In the genomic region with DNA sequence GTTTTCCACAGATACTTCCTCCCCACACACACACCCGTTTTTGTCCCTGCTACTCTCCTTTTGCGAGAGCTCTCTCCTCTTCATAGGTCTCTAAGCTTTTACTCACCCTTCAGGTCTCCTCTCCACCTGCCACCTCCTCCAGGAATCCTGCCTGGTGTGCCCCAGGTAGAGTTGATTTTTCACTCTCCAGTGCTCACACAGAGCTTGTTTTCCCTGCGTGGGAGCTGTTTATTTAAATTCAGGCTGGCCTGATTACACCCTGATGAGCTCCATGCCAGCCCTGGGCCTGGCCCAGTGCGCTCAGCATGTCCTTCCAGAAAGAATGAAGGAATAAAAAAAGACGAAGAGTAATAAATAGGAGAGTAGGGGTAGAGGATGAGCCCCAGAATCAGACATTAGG, we compare ENCODE assay signal across 18 cellular contexts. TPM values are rescaled to one million over a fixed set of nuclear protein-coding genes. Genes with fewer than 3 reads are reported as not detected.
DNase-seq lines count a peak whose midpoint lies in the region; ATAC-seq and TF ChIP-seq lines count a peak whose summit lies in the region.
"Had no signal": no experiment of that assay in that cellular context is flagged by ENCODE, and none has a peak within 500 bp of the region (broad histone marks: within the 10 kb centered on the region; RNA-seq: fewer than 3 reads in every experiment).

No MANE protein-coding gene starts in this region.

- peaks cover 12% of the 10 kb centered on the region for H3K27me3 Mint-ChIP-seq in T-helper 17 cell

- ATAC-seq in T-helper 17 cell (no peak), HG03025 (IDR thresholded peaks at IDR 0.05; ENCODE audit: low FRiP score, unreplicated experiment) (no peak)
- ATAC-seq: naive thymus-derived CD8-positive, alpha-beta T cell; stimulated activated naive CD8-positive, alpha-beta T cell treated with anti-CD3 and anti-CD28 coated beads, Interleukin-15, Interleukin-2, amounts not matched to agents 100 U/mL and 50 U/mL, for 24 hours had no signal

- H3K4me1 ChIP-seq in esophagus (ENCODE audit: control insufficient read depth in 2 of 2, insufficient read depth in 2 of 2, low read length in 1 of 2) = peaks cover 7 to 13% of the 10 kb centered on the region in 2 donors
- peaks cover 17% of the 10 kb centered on the region for H3K4me1 ChIP-seq in osteoblast (ENCODE audit: insufficient read depth, low read length)

- H3K4me3 ChIP-seq in esophagus (ENCODE audit: low read depth in 1 of 2, low read length in 2 of 2) (no peak overlapping the region), osteoblast (ENCODE audit: insufficient read depth, low read length) (peak overlapping the region; percentile 14)
- H3K4me3 ChIP-seq: sigmoid colon had no signal

- in situ Hi-C loops in GM13977 (cut with MboI; ENCODE audit: low pct_unique_long_range_greater_than_20kb, low sequenced_read_pairs, unreplicated experiment) = no loop called here

- no peaks in the 10 kb centered on the region for H4K20me1 ChIP-seq in osteoblast (ENCODE audit: insufficient read depth, low read length)

- H3K4me1 Mint-ChIP-seq in T-helper 17 cell = peaks cover 17% of the 10 kb centered on the region

- H3K27ac ChIP-seq in C4-2B (peak overlapping the region; percentile 66), esophagus (ENCODE audit: low read depth in 2 of 2, low read length in 1 of 2) (peak overlapping the region; percentile 84 to 92), osteoblast (ENCODE audit: low read depth, low read length) (peak overlapping the region; percentile 79), substantia nigra (ENCODE audit: low read depth, low read length, poor library complexity, severe bottlenecking) (no peak overlapping the region)

- DNase-seq in T-helper 17 cell = no peak
- peak; percentile 78 for DNase-seq in osteoblast (ENCODE audit: insufficient read length, low spot score, missing footprints)
- no peak for DNase-seq in MV-4-11 (lab: John Stamatoyannopoulos, UW)
- no peak for DNase-seq in GM13977 (ENCODE audit: low spot score)
- no peak for DNase-seq in substantia nigra (lab: John Stamatoyannopoulos, UW)
- DNase-seq: activated CD4-positive, CD25-positive, alpha-beta regulatory T cell; head of caudate nucleus; left cardiac atrium; naive thymus-derived CD8-positive, alpha-beta T cell; NCI-H1105; sigmoid colon; stimulated activated naive CD8-positive, alpha-beta T cell treated with anti-CD3 and anti-CD28 coated beads, Interleukin-15, Interleukin-2, amounts not matched to agents 100 U/mL and 50 U/mL, for 24 hours had no signal

- TF ChIP-seq CTCF in C4-2B (conservative IDR thresholded peaks at IDR 0.05) = no peak
- TF ChIP-seq CTCF in osteoblast (IDR thresholded peaks at IDR 0.05; ENCODE audit: extremely low read depth, low read depth, low read length) = no peak
- TF ChIP-seq CTCF in GM13977 (IDR thresholded peaks at IDR 0.05; ENCODE audit: extremely low read depth, insufficient read depth, missing control alignments) = no peak

- peaks cover 2% of the 10 kb centered on the region for H3K36me3 Mint-ChIP-seq in T-helper 17 cell (ENCODE audit: low read depth)
- H3K36me3 Mint-ChIP-seq: activated naive CD4-positive, alpha-beta T cell treated with anti-CD3 and anti-CD28 coated beads, Interleukin-2, amount 50 U/mL, for 24 hours; naive thymus-derived CD8-positive, alpha-beta T cell had no signal

- H3K9me3 ChIP-seq in T-helper 17 cell (ENCODE audit: control insufficient read depth, low read length, poor library complexity, severe bottlenecking) (no peaks in the 10 kb centered on the region), esophagus (ENCODE audit: control insufficient read depth in 2 of 2, insufficient read depth in 1 of 2, low read depth in 1 of 2, low read length in 1 of 2) (no peaks in the 10 kb centered on the region), osteoblast (ENCODE audit: low read depth, low read length) (no peaks in the 10 kb centered on the region)
- H3K9me3 ChIP-seq: sigmoid colon had no signal

- H3K36me3 ChIP-seq in esophagus (ENCODE audit: control insufficient read depth in 2 of 2, insufficient read depth in 2 of 2, low read length in 1 of 2) (no peaks in the 10 kb centered on the region), osteoblast (ENCODE audit: insufficient read depth, low read length) (no peaks in the 10 kb centered on the region)
- H3K36me3 ChIP-seq: sigmoid colon had no signal

- peak overlapping the region; percentile 74 for H3K27ac Mint-ChIP-seq in T-helper 17 cell
- H3K27ac Mint-ChIP-seq: activated naive CD4-positive, alpha-beta T cell treated with anti-CD3 and anti-CD28 coated beads, Interleukin-2, amount 50 U/mL, for 24 hours; naive thymus-derived CD8-positive, alpha-beta T cell had no signal

- H3K4me3 Mint-ChIP-seq in T-helper 17 cell = no peak overlapping the region
- H3K4me3 Mint-ChIP-seq: activated naive CD4-positive, alpha-beta T cell treated with anti-CD3 and anti-CD28 coated beads, Interleukin-2, amount 50 U/mL, for 24 hours; naive thymus-derived CD8-positive, alpha-beta T cell had no signal

- peak overlapping the region; percentile 25 for H3K4me2 ChIP-seq in osteoblast (ENCODE audit: insufficient read depth, low read length)

- WGBS in esophagus, 2 donors = 68 to 77% methylated on average over 5 of the region's 5 CpGs

- no peaks in the 10 kb centered on the region for H3K79me2 ChIP-seq in osteoblast (ENCODE audit: insufficient read depth, low read length)

- peak overlapping the region; percentile 35 for H2AFZ ChIP-seq in osteoblast (ENCODE audit: low read length)

- H3K27me3 ChIP-seq in esophagus (ENCODE audit: control insufficient read depth in 1 of 2, insufficient read depth in 2 of 2, low read length in 2 of 2) (no peaks in the 10 kb centered on the region), osteoblast (ENCODE audit: insufficient read depth, low read length) (no peaks in the 10 kb centered on the region)
- H3K27me3 ChIP-seq: sigmoid colon had no signal

RNA-seq across cellular contexts. Expression of a gene that starts 7.5 kb away (rescaled TPM):
- under 1 TPM; 0.17 to 0.23 TPM for total RNA-seq in T-helper 17 cell
- 100 to 1,000 TPM; 124 to 233 TPM for polyA plus RNA-seq in esophagus
- 0.36 and 0.59 TPM in 2 replicates for total RNA-seq in osteoblast
- total RNA-seq: cardiac septum had no signal

RNA-seq across cellular contexts. Expression of a gene that starts 19.1 kb away (rescaled TPM):
- total RNA-seq in T-helper 17 cell (under 1 TPM; 0.73 to 0.85 TPM), osteoblast (8.7 and 8.8 TPM in 2 replicates)
- polyA plus RNA-seq in esophagus = 1 to 10 TPM in 1 of 2 donors, under 1 TPM in 1; 0.45 to 1.1 TPM

RNA-seq across cellular contexts. Expression of a gene that starts 37.7 kb away (rescaled TPM):
- not detected for total RNA-seq in T-helper 17 cell
- polyA plus RNA-seq in esophagus = not detected
- not detected in 2 replicates for total RNA-seq in osteoblast
- total RNA-seq: cardiac septum; left cardiac atrium; naive thymus-derived CD8-positive, alpha-beta T cell; OCI-LY7; sigmoid colon had no signal
- polyA plus RNA-seq: naive thymus-derived CD8-positive, alpha-beta T cell had no signal

RNA-seq across cellular contexts. Expression of a gene that starts 53.2 kb away (rescaled TPM):
- total RNA-seq in T-helper 17 cell (not detected), osteoblast (not detected in 2 replicates)
- under 1 TPM; 0.14 to 0.26 TPM for polyA plus RNA-seq in esophagus
- total RNA-seq: cardiac septum; left cardiac atrium; naive thymus-derived CD8-positive, alpha-beta T cell; OCI-LY7 had no signal
- polyA plus RNA-seq: naive thymus-derived CD8-positive, alpha-beta T cell had no signal
